Comparison of ENCODE assay signal across 8 cellular contexts in genomic region chr12:6201199-6201608, GRCh38. TPM values are rescaled to one million over a fixed set of nuclear protein-coding genes. Genes with fewer than 3 reads are reported as not detected.
DNase-seq lines count a peak whose midpoint lies in the region; ATAC-seq and TF ChIP-seq lines count a peak whose summit lies in the region.

No MANE protein-coding gene starts in this region.

- peak overlapping the region in 1 of 2 experiments; percentile 18 for H3K18ac ChIP-seq in mesenchymal stem cell (ENCODE audit: low read depth in 1 of 2, low read length in 2 of 2)

- H3K23ac ChIP-seq in mesenchymal stem cell (ENCODE audit: low read length in 2 of 2): peak overlapping the region in 1 of 2 experiments; percentile 43

- H3K27me3 ChIP-seq in mesenchymal stem cell (ENCODE audit: control insufficient read depth in 1 of 2, insufficient read depth in 1 of 2, low read length in 2 of 2) (no peaks in the 10 kb centered on the region), vagina (no peaks in the 10 kb centered on the region)

- H3K9ac ChIP-seq in mesenchymal stem cell (ENCODE audit: low read length): peak overlapping the region; percentile 90

- DNase-seq in NCI-H146 treated with DMSO at 0.1 percent for 48 hours (lab: John Stamatoyannopoulos, UW; ENCODE audit: unreplicated experiment) (peak; percentile 76), chondrocyte (ENCODE audit: low spot score) (no peak), mesenchymal stem cell (no peak), vagina (ENCODE audit: extremely low spot score in 2 of 2) (no peak)
- no peak for DNase-seq in activated CD4-positive, alpha-beta T cell treated with anti-CD3 and anti-CD28 coated beads for 1 hour
- no peak for DNase-seq in stimulated activated CD4-positive, alpha-beta T cell treated with anti-CD3 and anti-CD28 coated beads, Interleukin-4, amount 100 ng/mL, for 24 hours

- H3K27ac ChIP-seq in C4-2B (peak overlapping the region; percentile 98), mesenchymal stem cell (ENCODE audit: low read length, poor library complexity, severe bottlenecking) (no peak overlapping the region), vagina (peak overlapping the region; percentile 91)

- H3K27ac Mint-ChIP-seq in chondrocyte (ENCODE audit: unreplicated experiment): no peak overlapping the region

- no peaks in the 10 kb centered on the region for H3K36me3 Mint-ChIP-seq in chondrocyte (ENCODE audit: low read depth)

- no peak overlapping the region for H2BK15ac ChIP-seq in mesenchymal stem cell (ENCODE audit: low read depth, poor library complexity, severe bottlenecking)

- intact Hi-C loops in vagina (cut with DNase I): loop anchor here (10.0 kb wide), 1 partner anchor 554 kb away; the partner anchor contains the start of gene MLF2

- H4K8ac ChIP-seq in mesenchymal stem cell (ENCODE audit: low read length): no peak overlapping the region

- H3K4me3 ChIP-seq in mesenchymal stem cell (ENCODE audit: insufficient read depth in 1 of 2, low read depth in 1 of 2, low read length in 2 of 2) (peak overlapping the region in 1 of 2 experiments; percentile 85), vagina (peak overlapping the region; percentile 69 to 86)

- no peak overlapping the region for H3K14ac ChIP-seq in mesenchymal stem cell (ENCODE audit: low read length in 2 of 2)

- H3K4me1 ChIP-seq in mesenchymal stem cell (ENCODE audit: control insufficient read depth, insufficient read depth, low read depth, low read length) (peaks cover 21% of the 10 kb centered on the region), vagina (peaks cover 74% of the 10 kb centered on the region)

- no peak overlapping the region for H2AK5ac ChIP-seq in mesenchymal stem cell (ENCODE audit: low read length, severe bottlenecking)

- H3K4me3 Mint-ChIP-seq in chondrocyte (ENCODE audit: unreplicated experiment): peak overlapping the region; percentile 76

- TF ChIP-seq CTCF in C4-2B (conservative IDR thresholded peaks at IDR 0.05) (no peak; the same call in 1 of the 2 replicates), chondrocyte (IDR thresholded peaks at IDR 0.05) (no peak), vagina (IDR thresholded peaks at IDR 0.05) (no peak)

- peak overlapping the region; percentile 64 for H2BK120ac ChIP-seq in mesenchymal stem cell (ENCODE audit: low read depth, low read length)

- H2BK12ac ChIP-seq in mesenchymal stem cell (ENCODE audit: low read length in 2 of 2): no peak overlapping the region

- no peak overlapping the region for H3K4ac ChIP-seq in mesenchymal stem cell (ENCODE audit: low read depth in 1 of 2, low read length in 2 of 2)

- 24% methylated on average over 14 of the region's 15 CpGs for WGBS in mesenchymal stem cell

- TF ChIP-seq POLR2A in vagina (IDR thresholded peaks at IDR 0.05): no peak

- peaks cover 38% of the 10 kb centered on the region for H3K4me1 Mint-ChIP-seq in chondrocyte (ENCODE audit: low read depth)

- no peak for ATAC-seq in GM18861 (IDR thresholded peaks at IDR 0.05; ENCODE audit: unreplicated experiment)

- peaks cover 17% of the 10 kb centered on the region for H3K79me1 ChIP-seq in mesenchymal stem cell (replicated peaks; ENCODE audit: low read length, poor library complexity, severe bottlenecking)

- H3K36me3 ChIP-seq in mesenchymal stem cell (ENCODE audit: control insufficient read depth in 1 of 2, insufficient read depth in 2 of 2, low read depth in 1 of 2, low read length in 2 of 2) (no peaks in the 10 kb centered on the region), vagina (no peaks in the 10 kb centered on the region)

- H2AFZ ChIP-seq in mesenchymal stem cell (ENCODE audit: low read depth, low read length): no peak overlapping the region

- no peaks in the 10 kb centered on the region for H3K9me3 Mint-ChIP-seq in chondrocyte (ENCODE audit: low read depth)

- H3K4me2 ChIP-seq in mesenchymal stem cell (ENCODE audit: low read length, poor library complexity, severe bottlenecking): peak overlapping the region; percentile 71

- H3K9me3 ChIP-seq in mesenchymal stem cell (ENCODE audit: control insufficient read depth, low read length) (no peaks in the 10 kb centered on the region), vagina (no peaks in the 10 kb centered on the region)

- H4K91ac ChIP-seq in mesenchymal stem cell (ENCODE audit: low read length): no peak overlapping the region

- H2BK5ac ChIP-seq in mesenchymal stem cell (ENCODE audit: low read depth, low read length, poor library complexity, severe bottlenecking): no peak overlapping the region

- no peaks in the 10 kb centered on the region for H3K27me3 Mint-ChIP-seq in chondrocyte (ENCODE audit: low read depth)

RNA-seq across cellular contexts. Expression of gene CD9, which starts 1.0 kb away (rescaled TPM):
- total RNA-seq in chondrocyte: 54.7 to 62.1 TPM (median 60.7 TPM) in 3 replicates
- polyA plus RNA-seq in mesenchymal stem cell (2013, experiment 1 of 2): 253 TPM
- 270 TPM for polyA plus RNA-seq in mesenchymal stem cell (2013, experiment 2 of 2)
- 366 TPM for total RNA-seq in vagina
